8 cellular contexts compared by ENCODE assay signal in the genomic region with DNA sequence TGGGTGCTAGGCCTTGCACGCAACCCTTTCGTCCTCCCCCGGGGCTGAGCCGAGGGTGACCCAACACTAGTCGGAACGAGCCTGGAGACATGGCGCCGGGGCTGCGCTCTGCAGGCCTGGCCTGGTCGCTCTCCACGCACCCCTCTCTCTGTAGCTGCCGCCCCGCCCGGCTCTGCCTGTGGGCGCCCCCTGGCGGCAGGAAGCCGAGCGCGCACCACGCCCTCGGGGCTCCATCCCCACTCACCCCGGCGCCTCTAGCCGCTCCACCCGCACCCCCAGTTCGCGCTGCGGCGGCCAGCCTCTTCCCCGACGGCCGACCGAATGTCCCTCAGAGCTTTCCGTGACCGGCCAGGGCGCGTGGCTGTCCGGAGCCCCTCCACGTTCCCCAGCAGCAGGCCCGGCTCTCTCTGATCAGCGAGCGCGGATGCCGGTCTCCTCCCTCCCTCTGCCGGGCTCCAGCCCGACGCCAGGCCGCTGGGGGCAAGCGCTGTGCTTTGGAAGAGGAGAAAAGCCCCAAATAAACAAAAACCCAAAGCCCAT. TPM values are rescaled to one million over a fixed set of nuclear protein-coding genes. Genes with fewer than 3 reads are reported as not detected.
A peak's percentile ranks its signal among the peaks of the same experiment; 100 is the strongest.
DNase-seq lines count a peak whose midpoint lies in the region; ATAC-seq and TF ChIP-seq lines count a peak whose summit lies in the region.

No MANE protein-coding gene starts in this region.

- TF ChIP-seq CTCF in AG10803 (conservative IDR thresholded peaks at IDR 0.05; ENCODE audit: low read length) (peak; percentile 54), foreskin keratinocyte (conservative IDR thresholded peaks at IDR 0.05) (peak; percentile 83), neutrophil (IDR thresholded peaks at IDR 0.05) (peak; percentile 88)

- WGBS in thymus: 3% methylated on average over 49 of the region's 49 CpGs

- DNase-seq in AG10803 (ENCODE audit: low read depth) (peak; percentile 20), OCI-M1 (lab: John Stamatoyannopoulos, UW) (peak; percentile 73), foreskin keratinocyte (peak in 1 of 2 donors; percentile 25)
- peak; percentile 41 for DNase-seq in activated T-helper 9 cell treated with anti-CD3 and anti-CD28 coated beads, Interleukin-2, amount 50 U/mL, for 16 hours (ENCODE audit: low read depth)

- H3K4me3 ChIP-seq in AG10803 (ENCODE audit: low read length) (no peak overlapping the region), neutrophil (ENCODE audit: low read depth in 1 of 2, low read length in 1 of 2) (peak overlapping the region; percentile 12 to 56), thymus (ENCODE audit: low read length) (peak overlapping the region; percentile 26)

- no peaks in the 10 kb centered on the region for H3K36me3 ChIP-seq in neutrophil
- no peaks in the 10 kb centered on the region for H3K36me3 ChIP-seq in thymus (ENCODE audit: control insufficient read depth, insufficient read depth)

- no peaks in the 10 kb centered on the region for H3K9me3 ChIP-seq in neutrophil
- H3K9me3 ChIP-seq in thymus (ENCODE audit: control insufficient read depth): no peaks in the 10 kb centered on the region

- no peaks in the 10 kb centered on the region for H3K4me1 ChIP-seq in foreskin keratinocyte
- H3K4me1 ChIP-seq in neutrophil (ENCODE audit: control insufficient read depth in 1 of 2, insufficient read depth in 1 of 2, low read depth in 1 of 2, low read length in 1 of 2): peaks cover 14 to 44% of the 10 kb centered on the region in 2 experiments
- H3K4me1 ChIP-seq in thymus (ENCODE audit: control insufficient read depth, insufficient read depth, low read length): no peaks in the 10 kb centered on the region

- ATAC-seq in GM19023 (IDR thresholded peaks at IDR 0.05; ENCODE audit: unreplicated experiment) (peak; percentile 74), HG03159 (IDR thresholded peaks at IDR 0.05; ENCODE audit: unreplicated experiment) (peak; percentile 77), foreskin keratinocyte (peak; percentile 81)

- H3K27me3 ChIP-seq in foreskin keratinocyte: peaks cover 100% of the 10 kb centered on the region
- H3K27me3 ChIP-seq in neutrophil: peaks cover 100% of the 10 kb centered on the region
- peaks cover 73% of the 10 kb centered on the region for H3K27me3 ChIP-seq in thymus (ENCODE audit: control insufficient read depth, insufficient read depth)

- H3K27ac ChIP-seq in foreskin keratinocyte (no peak overlapping the region), neutrophil (no peak overlapping the region), thymus (ENCODE audit: low read depth) (no peak overlapping the region)

RNA-seq across cellular contexts. Expression of a gene that starts 29.1 kb away (rescaled TPM):
- not detected in 2 replicates for total RNA-seq in foreskin keratinocyte
- not detected in 2 replicates for polyA plus RNA-seq in foreskin keratinocyte
- 0.02 TPM for polyA plus RNA-seq in thymus

RNA-seq across cellular contexts. Expression of a gene that starts 30.1 kb away (rescaled TPM):
- total RNA-seq in foreskin keratinocyte: 0.04 and 0.14 TPM in 2 replicates
- polyA plus RNA-seq in foreskin keratinocyte (0.07 and 0.15 TPM in 2 replicates), thymus (0.02 TPM)
